Comparison of ENCODE assay signal across 8 cellular contexts in the genomic region with DNA sequence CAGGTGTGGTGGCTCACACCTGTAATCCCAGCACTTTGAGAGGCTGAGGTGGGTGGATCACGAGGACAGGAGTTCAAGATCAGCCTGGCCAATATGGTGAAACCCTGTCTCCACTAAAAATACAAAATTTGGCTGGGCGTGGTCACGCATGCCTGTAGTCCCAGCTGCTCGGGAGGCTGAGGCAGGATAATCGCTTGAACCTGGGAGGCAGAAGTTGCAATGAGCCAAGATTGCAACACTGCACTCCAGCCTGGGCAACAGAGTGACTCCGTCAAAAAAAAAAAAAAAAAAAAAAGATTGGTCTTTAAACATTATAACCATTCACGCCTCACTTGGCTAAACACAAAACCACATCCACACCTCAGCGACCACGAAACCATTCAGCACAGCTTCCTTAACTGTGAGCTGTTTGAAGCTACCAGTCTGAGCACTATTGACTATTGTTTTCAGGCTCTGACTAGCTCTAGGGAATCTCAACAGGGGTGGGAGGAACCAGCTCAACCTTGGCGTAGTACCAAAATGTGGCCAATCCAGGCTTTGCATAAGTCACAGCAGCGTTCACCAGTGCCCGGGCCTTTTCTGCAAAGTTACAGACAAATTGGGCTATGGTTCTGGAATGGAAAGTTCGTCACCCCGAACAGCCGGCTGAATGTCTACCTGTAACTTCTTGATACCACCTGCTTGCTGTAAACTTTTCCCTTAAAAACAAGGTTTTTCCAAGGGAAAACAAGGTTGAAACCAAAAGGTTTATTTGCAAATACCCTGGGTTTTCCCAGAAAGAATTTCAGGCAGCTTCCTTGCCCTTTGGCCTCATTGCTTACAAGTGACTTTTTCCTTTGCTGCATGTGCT.
DNase-seq lines count a peak whose midpoint lies in the region; ATAC-seq and TF ChIP-seq lines count a peak whose summit lies in the region.

No MANE protein-coding gene starts in this region.

- no peak overlapping the region for H4K91ac ChIP-seq in mesenchymal stem cell (ENCODE audit: low read length)

- H3K4ac ChIP-seq in mesenchymal stem cell (ENCODE audit: low read depth in 1 of 2, low read length in 2 of 2), result no peak overlapping the region

- no peaks in the 10 kb centered on the region for H3K79me2 ChIP-seq in DND-41 (ENCODE audit: insufficient read depth, low read length)

- H2BK15ac ChIP-seq in mesenchymal stem cell (ENCODE audit: low read depth, poor library complexity, severe bottlenecking), result no peak overlapping the region

- H3K9me3 Mint-ChIP-seq in T-cell, result no peaks in the 10 kb centered on the region

- no peaks in the 10 kb centered on the region for H4K20me1 ChIP-seq in DND-41 (ENCODE audit: insufficient read depth, low read length)

- H3K4me1 ChIP-seq in DND-41 (ENCODE audit: insufficient read depth, low read length) (no peaks in the 10 kb centered on the region), mesenchymal stem cell (ENCODE audit: control insufficient read depth, insufficient read depth, low read depth, low read length) (peaks cover 7% of the 10 kb centered on the region)

- H3K9me3 ChIP-seq in DND-41 (ENCODE audit: insufficient read depth, low read length, severe bottlenecking) (no peaks in the 10 kb centered on the region), mesenchymal stem cell (ENCODE audit: control insufficient read depth, low read length) (no peaks in the 10 kb centered on the region)

- DNase-seq in DND-41 (peak; percentile 10), NCI-H526 (lab: John Stamatoyannopoulos, UW) (peak; percentile 89 to 90), choroid plexus epithelial cell (ENCODE audit: low read depth) (peak; percentile 38), mesenchymal stem cell (peak; percentile 57), omental fat pad (ENCODE audit: low spot score) (no peak), T-cell (no peak)

- H3K9ac ChIP-seq in DND-41 (ENCODE audit: low read depth, low read length), result no peak overlapping the region
- peak overlapping the region; percentile 35 for H3K9ac ChIP-seq in mesenchymal stem cell (ENCODE audit: low read length)

- POLR2A ChIA-PET in T-cell (lab: Charles Lee), result no interaction called here

- H4K8ac ChIP-seq in mesenchymal stem cell (ENCODE audit: low read length), result no peak overlapping the region

- peaks cover 5 to 10% of the 10 kb centered on the region in 2 donors for H3K27me3 Mint-ChIP-seq in T-cell

- no peak overlapping the region for H3K27ac ChIP-seq in DND-41 (ENCODE audit: low read length)
- H3K27ac ChIP-seq in mesenchymal stem cell (ENCODE audit: low read length, poor library complexity, severe bottlenecking), result peak overlapping the region; percentile 56

- H3K27ac Mint-ChIP-seq in T-cell, result no peak overlapping the region

- WGBS in mesenchymal stem cell, result 66% methylated on average over 15 of the region's 15 CpGs

- H3K23ac ChIP-seq in mesenchymal stem cell (ENCODE audit: low read length in 2 of 2), result no peak overlapping the region

- H3K4me3 ChIP-seq in DND-41 (ENCODE audit: low read depth in 1 of 2, low read length in 2 of 2), result no peak overlapping the region
- H3K4me3 ChIP-seq in choroid plexus epithelial cell (ENCODE audit: low read depth, low read length), result no peak overlapping the region
- no peak overlapping the region for H3K4me3 ChIP-seq in mesenchymal stem cell (ENCODE audit: insufficient read depth in 1 of 2, low read depth in 1 of 2, low read length in 2 of 2)

- CTCF ChIA-PET in T-cell (lab: Charles Lee), result interaction anchor here in 1 of 2 donors (0.9 kb wide), 1 partner anchor 62 kb away, joined by 3 read pairs; no protein-coding TSS in a partner anchor

- no peak for TF ChIP-seq CTCF in DND-41 (IDR thresholded peaks at IDR 0.05; ENCODE audit: borderline replicate concordance, extremely low read depth, low read length, poor library complexity, severe bottlenecking)
- TF ChIP-seq CTCF in choroid plexus epithelial cell (conservative IDR thresholded peaks at IDR 0.05; ENCODE audit: low read depth, low read length), result no peak
- TF ChIP-seq CTCF in omental fat pad (IDR thresholded peaks at IDR 0.05), result no peak

- ATAC-seq in DND-41 (ENCODE audit: insufficient read depth, low read depth) (peak; percentile 49; the same call in 1 of the 3 replicates), GM19372 (IDR thresholded peaks at IDR 0.05; ENCODE audit: low read depth, unreplicated experiment) (peak; percentile 77), HG03159 (IDR thresholded peaks at IDR 0.05; ENCODE audit: unreplicated experiment) (peak; percentile 95), omental fat pad (ENCODE audit: low FRiP score) (no peak), T-cell (replicated peaks in 1 of 4) (no peak)

- H2AFZ ChIP-seq in DND-41 (ENCODE audit: low read depth, low read length), result no peak overlapping the region
- no peak overlapping the region for H2AFZ ChIP-seq in mesenchymal stem cell (ENCODE audit: low read depth, low read length)

- no peak overlapping the region for H2BK120ac ChIP-seq in mesenchymal stem cell (ENCODE audit: low read depth, low read length)

- peaks cover 0 to 6% (median 5%) of the 10 kb centered on the region in 3 donors for H3K4me1 Mint-ChIP-seq in T-cell

- H3K4me2 ChIP-seq in DND-41 (ENCODE audit: insufficient read depth, low read length), result no peak overlapping the region
- H3K4me2 ChIP-seq in mesenchymal stem cell (ENCODE audit: low read length, poor library complexity, severe bottlenecking), result peak overlapping the region; percentile 64

- no peak overlapping the region for H2AK5ac ChIP-seq in mesenchymal stem cell (ENCODE audit: low read length, severe bottlenecking)

- no peak overlapping the region for H2BK5ac ChIP-seq in mesenchymal stem cell (ENCODE audit: low read depth, low read length, poor library complexity, severe bottlenecking)

- H3K14ac ChIP-seq in mesenchymal stem cell (ENCODE audit: low read length in 2 of 2), result no peak overlapping the region

- H3K18ac ChIP-seq in mesenchymal stem cell (ENCODE audit: low read depth in 1 of 2, low read length in 2 of 2), result no peak overlapping the region

- H3K79me1 ChIP-seq in mesenchymal stem cell (replicated peaks; ENCODE audit: low read length, poor library complexity, severe bottlenecking), result no peaks in the 10 kb centered on the region

- no peak overlapping the region for H3K4me3 Mint-ChIP-seq in T-cell

- H3K36me3 ChIP-seq in DND-41 (ENCODE audit: insufficient read depth, low read length) (no peaks in the 10 kb centered on the region), mesenchymal stem cell (ENCODE audit: control insufficient read depth in 1 of 2, insufficient read depth in 2 of 2, low read depth in 1 of 2, low read length in 2 of 2) (no peaks in the 10 kb centered on the region)

- no peaks in the 10 kb centered on the region for H3K27me3 ChIP-seq in DND-41 (ENCODE audit: insufficient read depth, low read length, poor library complexity)
- peaks cover 4 to 5% of the 10 kb centered on the region in 2 experiments for H3K27me3 ChIP-seq in mesenchymal stem cell (ENCODE audit: control insufficient read depth in 1 of 2, insufficient read depth in 1 of 2, low read length in 2 of 2)

- no peaks in the 10 kb centered on the region for H3K36me3 Mint-ChIP-seq in T-cell

- no peak overlapping the region for H2BK12ac ChIP-seq in mesenchymal stem cell (ENCODE audit: low read length in 2 of 2)

Comparison
In these comparisons a context has a peak if more than half of its experiments do, and no peak if none do; other contexts are left out.
1. ATAC-seq: peak in DND-41 (single experiment), GM19372 (single experiment) and HG03159 (single experiment); none in omental fat pad (single experiment) and T-cell (0 of 4).
2. DNase-seq: peak in DND-41 (single experiment), NCI-H526 (2 of 2), choroid plexus epithelial cell (single experiment) and mesenchymal stem cell (single experiment); none in omental fat pad (single experiment) and T-cell (0 of 34).